ENCODE assay signal across 1 cellular context in genomic region chr12:3137814-3138445, GRCh38.
TF ChIP-seq lines count a peak whose summit lies in the region.

No MANE protein-coding gene starts in this region.

TF ChIP-seq in IMR-90, 13 proteins besides CTCF, POLR2A, EP300 and RAD21 (continued from another document):
- TF ChIP-seq SMC3 (IDR thresholded peaks at IDR 0.05; ENCODE audit: low read depth, low read length) (no peak), BHLHE40 (IDR thresholded peaks at IDR 0.05; ENCODE audit: low read depth, low read length) (no peak)
TF ChIP-seq in IMR-90: peak in this region for 0.
